In the genomic region with DNA sequence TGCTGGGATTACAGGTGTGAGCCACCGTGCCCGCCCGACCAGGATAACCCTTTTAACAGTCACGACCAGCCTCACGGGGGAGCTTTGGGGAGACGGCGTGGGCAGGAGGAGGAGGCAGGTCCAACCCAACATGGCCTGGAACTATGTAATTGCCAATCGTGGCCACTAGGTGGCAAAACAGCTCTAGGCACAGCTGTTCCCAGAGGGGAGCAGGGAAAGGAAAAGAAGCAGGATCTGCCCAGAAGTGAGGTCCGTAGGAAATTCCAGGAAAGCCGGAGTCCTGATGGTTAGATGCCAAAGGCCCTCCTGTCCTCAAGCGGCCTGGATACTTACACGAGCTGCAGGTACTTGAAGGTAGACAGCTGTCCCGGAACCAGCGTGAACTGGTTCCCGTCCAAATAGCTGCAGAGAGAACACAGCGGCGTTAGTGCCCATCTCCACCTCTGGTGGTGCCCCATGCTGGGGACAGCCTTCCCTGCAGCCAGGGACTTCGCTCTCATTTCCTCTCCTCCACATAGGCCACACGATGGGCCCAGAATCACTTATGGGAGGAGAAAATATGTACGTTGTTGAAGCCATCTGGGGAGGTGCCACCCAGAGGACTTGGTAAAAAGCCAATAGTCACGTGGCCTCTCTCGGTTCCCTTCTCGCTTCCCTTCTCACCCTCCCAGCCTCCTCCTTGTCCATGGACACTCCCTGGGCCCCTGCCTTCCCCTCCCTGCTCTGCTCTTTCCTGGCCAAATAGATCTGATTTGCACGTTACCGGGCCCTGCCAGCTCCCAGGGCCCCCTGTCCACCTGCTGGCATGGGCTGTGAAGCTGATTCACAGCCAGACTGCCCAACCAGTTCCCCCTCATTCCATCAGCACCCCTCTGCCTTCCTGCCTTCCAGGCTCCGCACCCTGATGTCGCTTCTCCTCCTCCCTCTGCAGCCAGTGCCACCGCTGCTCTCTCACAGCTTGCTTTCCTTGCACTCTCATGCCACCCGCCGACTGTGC, we compare ENCODE assay signal across 8 cellular contexts.
A peak's percentile ranks its signal among the peaks of the same experiment; 100 is the strongest.
DNase-seq lines count a peak whose midpoint lies in the region; ATAC-seq and TF ChIP-seq lines count a peak whose summit lies in the region.

No MANE protein-coding gene starts in this region.

- peak overlapping the region; percentile 82 for H2BK120ac ChIP-seq in neuronal stem cell (ENCODE audit: low read depth, low read length)

- peak overlapping the region; percentile 59 for H3K4me3 ChIP-seq in CD4-positive, CD25-positive, alpha-beta regulatory T cell (ENCODE audit: low read depth, low read length)
- H3K4me3 ChIP-seq in KMS-11 (IDR thresholded peaks at IDR 0.05; ENCODE audit: insufficient read depth, low read depth, low read length) (no peak overlapping the region), Panc1 (ENCODE audit: low read depth in 2 of 2, low read length in 2 of 2) (peak overlapping the region; percentile 26 to 53), foreskin fibroblast (ENCODE audit: low read depth in 1 of 2, low read length in 2 of 2) (peak overlapping the region; percentile 44 to 56), neuronal stem cell (ENCODE audit: low read length in 2 of 2) (peak overlapping the region in 1 of 2 donors; percentile 14), stomach (peak overlapping the region; percentile 32 to 55 (median 51))

- no peak for TF ChIP-seq EP300 in stomach (IDR thresholded peaks at IDR 0.05)

- H4K8ac ChIP-seq in neuronal stem cell (ENCODE audit: low read depth, low read length) = peak overlapping the region; percentile 24

- H4K91ac ChIP-seq in neuronal stem cell (ENCODE audit: low read depth, low read length, poor library complexity) = peak overlapping the region; percentile 41

- no peaks in the 10 kb centered on the region for H3K27me3 Mint-ChIP-seq in CD4-positive, CD25-positive, alpha-beta regulatory T cell
- H3K27me3 Mint-ChIP-seq in activated T-helper 1 cell treated with anti-CD3 and anti-CD28 coated beads, Interleukin-12 subunit alpha, Interleukin-12 subunit beta, Interleukin-2, Interleukin-4 antibody, amounts not matched to agents 30 ng/mL and 10 ng/mL and 1 ng/mL, durations not matched to agents 14 hours and 24 hours and 36 hours (ENCODE audit: insufficient read depth) = peaks cover 5% of the 10 kb centered on the region

- no peaks in the 10 kb centered on the region for H3K36me3 ChIP-seq in CD4-positive, CD25-positive, alpha-beta regulatory T cell (ENCODE audit: control insufficient read depth, insufficient read depth, low read length)
- H3K36me3 ChIP-seq in KMS-11 (ENCODE audit: insufficient read depth) (no peaks in the 10 kb centered on the region), Panc1 (ENCODE audit: control insufficient read depth, insufficient read depth, low read length) (no peaks in the 10 kb centered on the region), neuronal stem cell (replicated peaks in 1 of 2; ENCODE audit: control insufficient read depth in 2 of 2, insufficient read depth in 2 of 2, low read length in 2 of 2) (no peaks in the 10 kb centered on the region), stomach (no peaks in the 10 kb centered on the region)

- H3K36me3 Mint-ChIP-seq in CD4-positive, CD25-positive, alpha-beta regulatory T cell = no peaks in the 10 kb centered on the region
- no peaks in the 10 kb centered on the region for H3K36me3 Mint-ChIP-seq in activated T-helper 1 cell treated with anti-CD3 and anti-CD28 coated beads, Interleukin-12 subunit alpha, Interleukin-12 subunit beta, Interleukin-2, Interleukin-4 antibody, amounts not matched to agents 30 ng/mL and 10 ng/mL and 1 ng/mL, durations not matched to agents 14 hours and 24 hours and 36 hours (ENCODE audit: low read depth)

- peak overlapping the region; percentile 92 for H3K18ac ChIP-seq in neuronal stem cell (ENCODE audit: low read length)

- H3K4me1 Mint-ChIP-seq in CD4-positive, CD25-positive, alpha-beta regulatory T cell = peaks cover 0 to 11% (median 6%) of the 10 kb centered on the region in 4 donors
- H3K4me1 Mint-ChIP-seq in activated T-helper 1 cell treated with anti-CD3 and anti-CD28 coated beads, Interleukin-12 subunit alpha, Interleukin-12 subunit beta, Interleukin-2, Interleukin-4 antibody, amounts not matched to agents 30 ng/mL and 10 ng/mL and 1 ng/mL, durations not matched to agents 14 hours and 24 hours and 36 hours (ENCODE audit: low read depth) = peaks cover 16% of the 10 kb centered on the region

- POLR2A ChIA-PET in Panc1 (lab: Charles Lee) = interaction anchor here (0.6 kb wide), 1 partner anchor 169 kb away, joined by 5 read pairs; no protein-coding TSS in a partner anchor

- H2AK5ac ChIP-seq in neuronal stem cell (ENCODE audit: low read depth, low read length) = peak overlapping the region; percentile 68

- peaks cover 8% of the 10 kb centered on the region for H3K4me1 ChIP-seq in CD4-positive, CD25-positive, alpha-beta regulatory T cell (ENCODE audit: control insufficient read depth, insufficient read depth, low read length, poor library complexity, severe bottlenecking)
- H3K4me1 ChIP-seq in KMS-11 (ENCODE audit: low read depth, poor library complexity, severe bottlenecking) (no peaks in the 10 kb centered on the region), Panc1 (ENCODE audit: control insufficient read depth, insufficient read depth, low read length) (0 out of 2 replicates have a peak, but pooled peaks cover 6% of the 10 kb centered on the region), neuronal stem cell (ENCODE audit: control insufficient read depth in 2 of 2, insufficient read depth in 1 of 2, low read depth in 1 of 2, low read length in 2 of 2) (peaks cover 4 to 10% of the 10 kb centered on the region in 2 donors), stomach (peaks cover 5 to 17% (median 11%) of the 10 kb centered on the region in 4 donors)

- H3K27me3 ChIP-seq in CD4-positive, CD25-positive, alpha-beta regulatory T cell (ENCODE audit: control insufficient read depth, insufficient read depth, low read length) = no peaks in the 10 kb centered on the region
- H3K27me3 ChIP-seq in KMS-11 (ENCODE audit: insufficient read depth, low read depth) (no peaks in the 10 kb centered on the region), Panc1 (ENCODE audit: control insufficient read depth, insufficient read depth, low read length) (no peaks in the 10 kb centered on the region), neuronal stem cell (ENCODE audit: control insufficient read depth in 3 of 3, insufficient read depth in 3 of 3, low read depth in 1 of 3, low read length in 3 of 3) (peaks cover 0 to 5% (median 0%) of the 10 kb centered on the region in 3 experiments), stomach (peaks cover 0 to 9% (median 0%) of the 10 kb centered on the region in 3 donors)

- peak; percentile 35 to 69 (median 52) for DNase-seq in CD4-positive, CD25-positive, alpha-beta regulatory T cell
- DNase-seq in Panc1 (ENCODE audit: low read depth, low spot score) (peak; percentile 84), foreskin fibroblast (peak; percentile 76 to 93), neuronal stem cell (ENCODE audit: low spot score) (peak; percentile 82), stomach (peak; percentile 81)
- DNase-seq in activated T-helper 1 cell treated with anti-CD3 and anti-CD28 coated beads, Interleukin-12 subunit alpha, Interleukin-12 subunit beta, Interleukin-2, Interleukin-4 antibody, amounts not matched to agents 30 ng/mL and 10 ng/mL and 1 ng/mL, durations not matched to agents 14 hours and 24 hours and 36 hours (ENCODE audit: low spot score) = peak; percentile 49

- TF ChIP-seq CTCF in KMS-11 (conservative IDR thresholded peaks at IDR 0.05; ENCODE audit: low read depth, low read length) (peak; percentile 88), Panc1 (IDR thresholded peaks at IDR 0.05) (peak; percentile 98), foreskin fibroblast (IDR thresholded peaks at IDR 0.05; ENCODE audit: low read depth, low read length) (peak; percentile 79), stomach (IDR thresholded peaks at IDR 0.05) (peak in 6 of 7 experiments; percentile 4 to 94 (median 84))

- peak; percentile 69 to 78 for ATAC-seq in CD4-positive, CD25-positive, alpha-beta regulatory T cell (ENCODE audit: low read depth in 2 of 2)
- ATAC-seq in GM21390 (IDR thresholded peaks at IDR 0.05; ENCODE audit: unreplicated experiment) = peak; percentile 81
- peak; percentile 97 for ATAC-seq in Panc1

- H3K9me3 Mint-ChIP-seq in CD4-positive, CD25-positive, alpha-beta regulatory T cell = peaks cover 0 to 2% (median 0%) of the 10 kb centered on the region in 7 donors
- no peaks in the 10 kb centered on the region for H3K9me3 Mint-ChIP-seq in activated T-helper 1 cell treated with anti-CD3 and anti-CD28 coated beads, Interleukin-12 subunit alpha, Interleukin-12 subunit beta, Interleukin-2, Interleukin-4 antibody, amounts not matched to agents 30 ng/mL and 10 ng/mL and 1 ng/mL, durations not matched to agents 14 hours and 24 hours and 36 hours

- H3K23ac ChIP-seq in neuronal stem cell (ENCODE audit: low read depth, low read length, poor library complexity) = peak overlapping the region; percentile 90

- H2BK12ac ChIP-seq in neuronal stem cell (ENCODE audit: low read length) = peak overlapping the region; percentile 42

- no peaks in the 10 kb centered on the region for H3K79me1 ChIP-seq in neuronal stem cell (ENCODE audit: low read depth, low read length)

- H2BK5ac ChIP-seq in neuronal stem cell (ENCODE audit: low read length) = no peak overlapping the region

- CTCF ChIA-PET in Panc1 (lab: Charles Lee) = interaction anchor here (0.6 to 2.5 kb wide), 17 partner anchors 12 to 662 kb away, joined by 3 to 22 read pairs (median 3); no protein-coding TSS in a partner anchor

- H3K4ac ChIP-seq in neuronal stem cell (ENCODE audit: low read length) = no peak overlapping the region

- H2BK15ac ChIP-seq in neuronal stem cell (ENCODE audit: low read length) = peak overlapping the region; percentile 98

- no peak overlapping the region for H3K27ac ChIP-seq in CD4-positive, CD25-positive, alpha-beta regulatory T cell (ENCODE audit: insufficient read depth, low read length, poor library complexity, severe bottlenecking)
- H3K27ac ChIP-seq in KMS-11 (no peak overlapping the region), Panc1 (ENCODE audit: low read length) (0 out of 2 replicates have a peak overlapping the region, but pooled peaks have one; percentile 8), neuronal stem cell (replicated peaks; ENCODE audit: low read length) (no peak overlapping the region), stomach (peak overlapping the region in 1 of 5 donors; percentile 22)

- H3K4me3 Mint-ChIP-seq in CD4-positive, CD25-positive, alpha-beta regulatory T cell = peak overlapping the region; percentile 21 to 86 (median 78)
- peak overlapping the region; percentile 50 for H3K4me3 Mint-ChIP-seq in activated T-helper 1 cell treated with anti-CD3 and anti-CD28 coated beads, Interleukin-12 subunit alpha, Interleukin-12 subunit beta, Interleukin-2, Interleukin-4 antibody, amounts not matched to agents 30 ng/mL and 10 ng/mL and 1 ng/mL, durations not matched to agents 14 hours and 24 hours and 36 hours

- no peaks in the 10 kb centered on the region for H3K79me2 ChIP-seq in KMS-11 (ENCODE audit: insufficient read depth, low read depth)

- in situ Hi-C loops in Panc1 (cut with HindIII; ENCODE audit: low pct_unique_long_range_greater_than_20kb, low sequenced_read_pairs) = no loop called here

- 0 out of 2 replicates have a peak overlapping the region, but pooled peaks have one; percentile 3 for H3K4me2 ChIP-seq in KMS-11
- peak overlapping the region; percentile 37 for H3K4me2 ChIP-seq in neuronal stem cell (ENCODE audit: insufficient read depth, low read length, poor library complexity, severe bottlenecking)

- H2AFZ ChIP-seq in KMS-11 (ENCODE audit: low read depth) (peak overlapping the region; percentile 44), neuronal stem cell (ENCODE audit: low read length) (peak overlapping the region; percentile 79)

- BruUV-seq in Panc1 (replicated peaks; lab: Mats Ljungman, UMichigan) = no TSS peak

- no peaks in the 10 kb centered on the region for H3K9me3 ChIP-seq in CD4-positive, CD25-positive, alpha-beta regulatory T cell (ENCODE audit: control insufficient read depth in 2 of 2, low read length in 2 of 2)
- H3K9me3 ChIP-seq in Panc1 (ENCODE audit: control insufficient read depth, insufficient read depth, low read depth, low read length) (no peaks in the 10 kb centered on the region), neuronal stem cell (replicated peaks in 1 of 2; ENCODE audit: control insufficient read depth in 2 of 2, insufficient read depth in 1 of 2, low read depth in 1 of 2, low read length in 2 of 2) (no peaks in the 10 kb centered on the region), stomach (no peaks in the 10 kb centered on the region)

- intact Hi-C loops in Panc1 (cut with micrococcal nuclease; ENCODE audit: unreplicated experiment) = no loop called here
- intact Hi-C loops in activated T-helper 1 cell treated with anti-CD3 and anti-CD28 coated beads, Interleukin-12 subunit alpha, Interleukin-12 subunit beta, Interleukin-2, Interleukin-4 antibody, amounts not matched to agents 30 ng/mL and 10 ng/mL and 1 ng/mL, durations not matched to agents 14 hours and 24 hours and 36 hours (cut with micrococcal nuclease) = loop anchor here (1.0 kb wide), 1 partner anchor 173 kb away; no protein-coding TSS in a partner anchor
- intact Hi-C loops in stomach (cut with DNase I; ENCODE audit: low total_unique reads) = no loop called here

- H3K9ac ChIP-seq in KMS-11 = no peak overlapping the region
- H3K9ac ChIP-seq in neuronal stem cell (ENCODE audit: low read depth, low read length, poor library complexity) = peak overlapping the region; percentile 66

- no peaks in the 10 kb centered on the region for H4K20me1 ChIP-seq in KMS-11 (ENCODE audit: insufficient read depth)

- H3K27ac Mint-ChIP-seq in CD4-positive, CD25-positive, alpha-beta regulatory T cell = peak overlapping the region in 2 of 3 donors; percentile 60 to 67
- H3K27ac Mint-ChIP-seq in activated T-helper 1 cell treated with anti-CD3 and anti-CD28 coated beads, Interleukin-12 subunit alpha, Interleukin-12 subunit beta, Interleukin-2, Interleukin-4 antibody, amounts not matched to agents 30 ng/mL and 10 ng/mL and 1 ng/mL, durations not matched to agents 14 hours and 24 hours and 36 hours = no peak overlapping the region

- no peak overlapping the region for H3K14ac ChIP-seq in neuronal stem cell (ENCODE audit: low read length)

- WGBS in neuronal stem cell (ENCODE audit: extremely low coverage in 2 of 2, insufficient read length in 2 of 2, insufficient replicate concordance in 1 of 2), 2 donors = no CpG with 5 or more reads among the region's 30 CpGs
- WGBS in stomach, 5 donors = 14 to 28% (median 15%) methylated on average over 30 of the region's 30 CpGs

- TF ChIP-seq POLR2A in stomach (IDR thresholded peaks at IDR 0.05) = no peak
